Comparison of ENCODE assay signal across 16 cellular contexts in genomic region chr22:24437091-24437490, GRCh38. TPM values are rescaled to one million over a fixed set of nuclear protein-coding genes. Genes with fewer than 3 reads are reported as not detected.
DNase-seq lines count a peak whose midpoint lies in the region; ATAC-seq and TF ChIP-seq lines count a peak whose summit lies in the region.
"Had no signal": no experiment of that assay in that cellular context is flagged by ENCODE, and none has a peak within 500 bp of the region (broad histone marks: within the 10 kb centered on the region; RNA-seq: fewer than 3 reads in every experiment).

No MANE protein-coding gene starts in this region.

- peak overlapping the region; percentile 98 for H3K27ac ChIP-seq in DOHH2 (ENCODE audit: low read depth, low read length)

- H3K27me3 Mint-ChIP-seq in CD14-positive monocyte (ENCODE audit: low read depth in 3 of 3), result peaks cover 0 to 2% (median 0%) of the 10 kb centered on the region in 3 donors
- no peaks in the 10 kb centered on the region for H3K27me3 Mint-ChIP-seq in activated CD8-positive, alpha-beta T cell treated with anti-CD3 and anti-CD28 coated beads for 36 hours
- H3K27me3 Mint-ChIP-seq in naive thymus-derived CD8-positive, alpha-beta T cell, result no peaks in the 10 kb centered on the region

- peaks cover 67% of the 10 kb centered on the region for H3K4me1 ChIP-seq in DOHH2 (ENCODE audit: control insufficient read depth, low read length)

- H3K9me3 ChIP-seq in DOHH2 (ENCODE audit: control insufficient read depth, insufficient read depth, low read length), result no peaks in the 10 kb centered on the region

- H3K9me3 Mint-ChIP-seq in CD14-positive monocyte, result no peaks in the 10 kb centered on the region
- H3K9me3 Mint-ChIP-seq in activated CD8-positive, alpha-beta T cell treated with anti-CD3 and anti-CD28 coated beads for 36 hours, result no peaks in the 10 kb centered on the region
- H3K9me3 Mint-ChIP-seq in naive thymus-derived CD8-positive, alpha-beta T cell, result no peaks in the 10 kb centered on the region

- POLR2A ChIA-PET in activated CD8-positive, alpha-beta T cell treated with anti-CD3 and anti-CD28 coated beads for 36 hours (lab: Charles Lee), result interaction anchor here (0.6 to 2.9 kb wide), 3 partner anchors 9 to 16 kb away, joined by 3 to 8 read pairs (median 4); partner anchors contain the start of gene ADORA2A
- POLR2A ChIA-PET in naive thymus-derived CD8-positive, alpha-beta T cell (lab: Charles Lee), result interaction anchor here (1.2 to 4.9 kb wide), 3 partner anchors 10 to 15 kb away, joined by 4 to 48 read pairs (median 21); partner anchors contain the start of gene ADORA2A

- H3F3A ChIP-seq in DOHH2 (ENCODE audit: control insufficient read depth, insufficient read depth), result peaks cover 42% of the 10 kb centered on the region

- CTCF ChIA-PET in activated CD8-positive, alpha-beta T cell treated with anti-CD3 and anti-CD28 coated beads for 36 hours (lab: Charles Lee), result interaction anchor here (1.6 to 1.8 kb wide), 2 partner anchors 10 to 24 kb away, joined by 6 to 8 read pairs; partner anchors contain the start of gene ADORA2A

- H3K4me2 ChIP-seq in DOHH2 (ENCODE audit: low read length), result peak overlapping the region; percentile 96

- no peak overlapping the region for H3K4me3 Mint-ChIP-seq in CD14-positive monocyte
- no peak overlapping the region for H3K4me3 Mint-ChIP-seq in activated CD8-positive, alpha-beta T cell treated with anti-CD3 and anti-CD28 coated beads for 36 hours
- peak overlapping the region in 8 of 10 donors; percentile 24 to 93 (median 52) for H3K4me3 Mint-ChIP-seq in naive thymus-derived CD8-positive, alpha-beta T cell

- DNase-seq in CD14-positive monocyte (ENCODE audit: low spot score) (no peak), NCI-H524 treated with DMSO at 0.1 percent for 48 hours (lab: John Stamatoyannopoulos, UW) (no peak)
- no peak for DNase-seq in activated CD8-positive, alpha-beta T cell treated with anti-CD3 and anti-CD28 coated beads for 36 hours
- DNase-seq in naive thymus-derived CD8-positive, alpha-beta T cell, result no peak
- DNase-seq: activated CD4-positive, alpha-beta T cell treated with anti-CD3 and anti-CD28 coated beads, Interleukin-2, amount 50 U/mL, for 4 hours; C1 segment of cervical spinal cord; KBM-7; NCI-H1694; RPMI8226; stimulated activated CD4-positive, alpha-beta T cell treated with anti-CD3 and anti-CD28 coated beads, Interleukin-2, amount 100 ng/mL, for 24 hours; stimulated activated CD8-positive, alpha-beta memory T cell treated with anti-CD3 and anti-CD28 coated beads, Interleukin-4, amount 100 ng/mL, for 48 hours had no signal

- ATAC-seq in activated CD8-positive, alpha-beta T cell treated with anti-CD3 and anti-CD28 coated beads for 36 hours, result no peak
- ATAC-seq in naive thymus-derived CD8-positive, alpha-beta T cell, result no peak
- ATAC-seq in GM21619 (IDR thresholded peaks at IDR 0.05; ENCODE audit: unreplicated experiment) (no peak), GM19463 (IDR thresholded peaks at IDR 0.05; ENCODE audit: unreplicated experiment) (no peak)

- peaks cover 96% of the 10 kb centered on the region for H3K4me1 Mint-ChIP-seq in CD14-positive monocyte
- H3K4me1 Mint-ChIP-seq in activated CD8-positive, alpha-beta T cell treated with anti-CD3 and anti-CD28 coated beads for 36 hours (ENCODE audit: low read depth), result peaks cover 91% of the 10 kb centered on the region
- peaks cover 34 to 90% (median 81%) of the 10 kb centered on the region in 4 donors for H3K4me1 Mint-ChIP-seq in naive thymus-derived CD8-positive, alpha-beta T cell

- H3K27me3 ChIP-seq in DOHH2 (ENCODE audit: control insufficient read depth, low read length), result no peaks in the 10 kb centered on the region

- H3K79me2 ChIP-seq in DOHH2 (ENCODE audit: control insufficient read depth, low read length), result peaks cover 66% of the 10 kb centered on the region

- peak overlapping the region; percentile 64 for H3K4me3 ChIP-seq in DOHH2 (ENCODE audit: low read length)

- peaks cover 39 to 62% of the 10 kb centered on the region in 2 donors for H3K36me3 Mint-ChIP-seq in CD14-positive monocyte
- peaks cover 71% of the 10 kb centered on the region for H3K36me3 Mint-ChIP-seq in activated CD8-positive, alpha-beta T cell treated with anti-CD3 and anti-CD28 coated beads for 36 hours (ENCODE audit: low read depth)
- peaks cover 0 to 57% (median 5%) of the 10 kb centered on the region in 3 donors for H3K36me3 Mint-ChIP-seq in naive thymus-derived CD8-positive, alpha-beta T cell

- intact Hi-C loops in CD14-positive monocyte (cut with micrococcal nuclease), result loop anchor here in 1 of 2 donors (5.0 kb wide), 1 partner anchor 35 kb away; no protein-coding TSS in a partner anchor
- intact Hi-C loops in activated CD8-positive, alpha-beta T cell treated with anti-CD3 and anti-CD28 coated beads for 36 hours (cut with micrococcal nuclease), result no loop called here

- peak overlapping the region in 6 of 7 donors; percentile 50 to 100 (median 82) for H3K27ac Mint-ChIP-seq in CD14-positive monocyte
- peak overlapping the region; percentile 98 for H3K27ac Mint-ChIP-seq in activated CD8-positive, alpha-beta T cell treated with anti-CD3 and anti-CD28 coated beads for 36 hours
- peak overlapping the region; percentile 75 to 100 (median 92) for H3K27ac Mint-ChIP-seq in naive thymus-derived CD8-positive, alpha-beta T cell

- H3K9me2 ChIP-seq in DOHH2 (replicated peaks; ENCODE audit: control insufficient read depth, low read length), result no peaks in the 10 kb centered on the region

- H4K20me1 ChIP-seq in DOHH2 (ENCODE audit: control insufficient read depth, insufficient read depth, low read depth, low read length), result peaks cover 4% of the 10 kb centered on the region

- peaks cover 83% of the 10 kb centered on the region for H3K36me3 ChIP-seq in DOHH2 (ENCODE audit: control insufficient read depth, low read length)

- TF ChIP-seq CTCF in CD14-positive monocyte (IDR thresholded peaks at IDR 0.05) (no peak), DOHH2 (IDR thresholded peaks at IDR 0.05; ENCODE audit: low read depth, low read length, poor library complexity, severe bottlenecking) (no peak)
- TF ChIP-seq CTCF in activated CD8-positive, alpha-beta T cell treated with anti-CD3 and anti-CD28 coated beads for 36 hours (IDR thresholded peaks at IDR 0.05), result no peak

RNA-seq across cellular contexts. Expression of gene ADORA2A, which starts 9.7 kb away (rescaled TPM):
- 1 to 10 TPM; 5.8 to 6.5 TPM for polyA plus RNA-seq in CD14-positive monocyte
- total RNA-seq in activated CD8-positive, alpha-beta T cell treated with anti-CD3 and anti-CD28 coated beads for 36 hours, result 10 to 100 TPM; 41.4 to 42.9 TPM
- 10 to 100 TPM; 29.2 to 34.6 TPM for total RNA-seq in naive thymus-derived CD8-positive, alpha-beta T cell
- polyA plus RNA-seq in naive thymus-derived CD8-positive, alpha-beta T cell, result 100 to 1,000 TPM in 1 of 3 donors, 10 to 100 TPM in 2; 58.7 to 105 (median 80.7) TPM
- total RNA-seq: epithelial cell of proximal tubule had no signal

RNA-seq across cellular contexts. Expression of gene UPB1, which starts 58.0 kb away (rescaled TPM):
- polyA plus RNA-seq in CD14-positive monocyte, result under 1 TPM in 1 of 2 donors, not detected in 1; 0.17 TPM
- under 1 TPM; 0.16 to 0.49 TPM for total RNA-seq in activated CD8-positive, alpha-beta T cell treated with anti-CD3 and anti-CD28 coated beads for 36 hours
- total RNA-seq in naive thymus-derived CD8-positive, alpha-beta T cell, result under 1 TPM; 0.85 to 0.86 TPM
- polyA plus RNA-seq in naive thymus-derived CD8-positive, alpha-beta T cell, result under 1 TPM in 2 of 3 donors, not detected in 1; 0.06 to 0.18 TPM
- total RNA-seq: epithelial cell of proximal tubule, H4 had no signal

Comparison
In these comparisons a context has a peak if more than half of its experiments do, and no peak if none do; other contexts are left out.
1. H3K4me3 Mint-ChIP-seq: peak in naive thymus-derived CD8-positive, alpha-beta T cell (8 of 10); none in CD14-positive monocyte (0 of 2) and activated CD8-positive, alpha-beta T cell treated with anti-CD3 and anti-CD28 coated beads for 36 hours (single experiment).
2. Peak in every context shown above with its lines, with median percentiles within 50 percentile points of each other: H3K27ac Mint-ChIP-seq.